Comparison of ENCODE assay signal across 15 cellular contexts in genomic region chr22:40403651-40404050, GRCh38. TPM values are rescaled to one million over a fixed set of nuclear protein-coding genes. Genes with fewer than 3 reads are reported as not detected.
DNase-seq lines count a peak whose midpoint lies in the region; ATAC-seq, FAIRE-seq and TF ChIP-seq lines count a peak whose summit lies in the region.
"Had no signal": no experiment of that assay in that cellular context is flagged by ENCODE, and none has a peak within 500 bp of the region (broad histone marks: within the 10 kb centered on the region; RNA-seq: fewer than 3 reads in every experiment).

No MANE protein-coding gene starts in this region.

- 93 to 96% (median 95%) methylated on average over 7 of the region's 7 CpGs for WGBS in small intestine, 3 donors

- no peaks in the 10 kb centered on the region for H3K27me3 ChIP-seq in small intestine (ENCODE audit: control insufficient read depth in 2 of 2, insufficient read depth in 2 of 2, low read length in 2 of 2)
- H3K27me3 ChIP-seq: spleen had no signal

- FAIRE-seq in small intestine (lab: Jason Lieb, UNC), result no peak
- FAIRE-seq: kidney had no signal

- TF ChIP-seq CTCF in HFFc6 (IDR thresholded peaks at IDR 0.05), result no peak
- TF ChIP-seq CTCF in neural crest cell (conservative IDR thresholded peaks at IDR 0.05), result no peak
- TF ChIP-seq CTCF in omental fat pad (IDR thresholded peaks at IDR 0.05), result no peak

- peak overlapping the region; percentile 58 for H3K27ac Mint-ChIP-seq in activated CD4-positive, alpha-beta T cell treated with anti-CD3 and anti-CD28 coated beads for 36 hours
- H3K27ac Mint-ChIP-seq in HFFc6 (peak overlapping the region; percentile 51; the same call in 1 of the 2 replicates), neural crest cell (ENCODE audit: unreplicated experiment) (no peak overlapping the region)
- H3K27ac Mint-ChIP-seq in central memory CD8-positive, alpha-beta T cell (ENCODE audit: low read depth), result no peak overlapping the region

- CTCF ChIA-PET in activated CD4-positive, alpha-beta T cell treated with anti-CD3 and anti-CD28 coated beads for 36 hours (lab: Charles Lee), result no interaction called here

- no peak overlapping the region for H3K4me3 ChIP-seq in small intestine (ENCODE audit: low read depth in 1 of 2, low read length in 2 of 2)
- H3K4me3 ChIP-seq: spleen had no signal

- no peak for ATAC-seq in activated CD4-positive, alpha-beta T cell treated with anti-CD3 and anti-CD28 coated beads for 36 hours
- no peak for ATAC-seq in central memory CD8-positive, alpha-beta T cell (replicated peaks; ENCODE audit: extremely low read depth, poor library complexity, severe bottlenecking)
- ATAC-seq in omental fat pad (ENCODE audit: low FRiP score), result no peak

- H3K9me3 Mint-ChIP-seq in activated CD4-positive, alpha-beta T cell treated with anti-CD3 and anti-CD28 coated beads for 36 hours (ENCODE audit: low read depth), result no peaks in the 10 kb centered on the region
- H3K9me3 Mint-ChIP-seq in HFFc6 (no peaks in the 10 kb centered on the region), neural crest cell (no peaks in the 10 kb centered on the region)
- no peaks in the 10 kb centered on the region for H3K9me3 Mint-ChIP-seq in central memory CD8-positive, alpha-beta T cell

- peaks cover 40% of the 10 kb centered on the region for H3K36me3 Mint-ChIP-seq in activated CD4-positive, alpha-beta T cell treated with anti-CD3 and anti-CD28 coated beads for 36 hours (ENCODE audit: low read depth)
- H3K36me3 Mint-ChIP-seq in HFFc6 (ENCODE audit: low read depth) (peaks cover 25% of the 10 kb centered on the region), neural crest cell (ENCODE audit: low read depth) (peaks cover 7% of the 10 kb centered on the region)
- H3K36me3 Mint-ChIP-seq in central memory CD8-positive, alpha-beta T cell (ENCODE audit: insufficient read depth), result peaks cover 23% of the 10 kb centered on the region

- H3K27ac ChIP-seq in small intestine (ENCODE audit: low read depth in 1 of 2, low read length in 1 of 2), result no peak overlapping the region

- DNase-seq in activated CD4-positive, alpha-beta T cell treated with anti-CD3 and anti-CD28 coated beads for 36 hours, result no peak
- no peak for DNase-seq in activated CD4-positive, alpha-beta T cell treated with anti-CD3 and anti-CD28 coated beads, Interleukin-2, amount 50 U/mL, for 4 hours
- DNase-seq in HFFc6 (no peak), neural crest cell (ENCODE audit: low read depth, low spot score) (no peak), H4 (ENCODE audit: low spot score) (no peak), small intestine (no peak), omental fat pad (ENCODE audit: low spot score) (no peak)
- DNase-seq in central memory CD8-positive, alpha-beta T cell (ENCODE audit: low spot score in 2 of 2), result no peak
- DNase-seq: activated CD4-positive, alpha-beta T cell treated with anti-CD3 and anti-CD28 coated beads, Interleukin-2, amount 50 U/mL, for 48 hours; activated naive CD4-positive, alpha-beta T cell treated with anti-CD3 and anti-CD28 coated beads, Interleukin-2, amount 50 U/mL, for 16 hours; kidney; NCI-H1048; NCI-H524 treated with DMSO at 0.1 percent for 48 hours; spleen; stimulated activated naive CD4-positive, alpha-beta T cell treated with Interleukin-2 at 50 U/mL for 16 hours had no signal

- peaks cover 49% of the 10 kb centered on the region for H3K4me1 Mint-ChIP-seq in activated CD4-positive, alpha-beta T cell treated with anti-CD3 and anti-CD28 coated beads for 36 hours
- H3K4me1 Mint-ChIP-seq in HFFc6 (ENCODE audit: low read depth) (peaks cover 7% of the 10 kb centered on the region; the same call in 1 of the 2 replicates), neural crest cell (no peaks in the 10 kb centered on the region)
- peaks cover 50% of the 10 kb centered on the region for H3K4me1 Mint-ChIP-seq in central memory CD8-positive, alpha-beta T cell

- H3K4me3 Mint-ChIP-seq in activated CD4-positive, alpha-beta T cell treated with anti-CD3 and anti-CD28 coated beads for 36 hours, result no peak overlapping the region
- H3K4me3 Mint-ChIP-seq in HFFc6 (no peak overlapping the region), neural crest cell (peak overlapping the region; percentile 34)
- peak overlapping the region; percentile 36 for H3K4me3 Mint-ChIP-seq in central memory CD8-positive, alpha-beta T cell

- POLR2A ChIA-PET in activated CD4-positive, alpha-beta T cell treated with anti-CD3 and anti-CD28 coated beads for 36 hours (lab: Charles Lee), result no interaction called here

- H3K36me3 ChIP-seq in small intestine (ENCODE audit: control insufficient read depth in 2 of 2, insufficient read depth in 2 of 2, low read length in 2 of 2), result peaks cover 15 to 28% of the 10 kb centered on the region in 2 donors

- H3K4me1 ChIP-seq in small intestine (ENCODE audit: control insufficient read depth in 2 of 2, insufficient read depth in 1 of 2, low read depth in 1 of 2, low read length in 1 of 2), result no peaks in the 10 kb centered on the region

- H3K27me3 Mint-ChIP-seq in activated CD4-positive, alpha-beta T cell treated with anti-CD3 and anti-CD28 coated beads for 36 hours, result no peaks in the 10 kb centered on the region
- H3K27me3 Mint-ChIP-seq in HFFc6 (ENCODE audit: insufficient read depth) (peaks cover 15% of the 10 kb centered on the region), neural crest cell (ENCODE audit: low read depth) (no peaks in the 10 kb centered on the region)
- H3K27me3 Mint-ChIP-seq in central memory CD8-positive, alpha-beta T cell, result no peaks in the 10 kb centered on the region

- intact Hi-C loops in activated CD4-positive, alpha-beta T cell treated with anti-CD3 and anti-CD28 coated beads for 36 hours (cut with DNase I, micrococcal nuclease), result no loop called here

- no peaks in the 10 kb centered on the region for H3K9me3 ChIP-seq in small intestine (ENCODE audit: control insufficient read depth, low read depth)
- H3K9me3 ChIP-seq: spleen had no signal

RNA-seq across cellular contexts. Expression of gene SGSM3, which starts 33.3 kb away (rescaled TPM):
- total RNA-seq in activated CD4-positive, alpha-beta T cell treated with anti-CD3 and anti-CD28 coated beads for 36 hours, result 10 to 100 TPM; 52.7 to 53.4 TPM
- total RNA-seq in HFFc6 (2021; fragmentation: NEBNext Ultra II Directional; extraction: Animal tissue kit (Norgen Biotek cat#: 25700)), result 10 to 100 TPM; 41.3 to 52.1 (median 45.5) TPM
- total RNA-seq in neural crest cell (82.0 and 92.2 TPM in 2 replicates), omental fat pad (10 to 100 TPM; 26.2 to 45.6 (median 31.2) TPM)
- total RNA-seq in H4 (2014; rRNA removed; shearing (Covaris generic)), result 15.5 and 31.4 TPM in 2 replicates
- 10 to 100 TPM; 76.5 to 90.8 (median 85.7) TPM for polyA plus RNA-seq in small intestine

RNA-seq across cellular contexts. Expression of gene ADSL, which starts 57.4 kb away (rescaled TPM):
- total RNA-seq in activated CD4-positive, alpha-beta T cell treated with anti-CD3 and anti-CD28 coated beads for 36 hours, result 100 to 1,000 TPM; 125 to 172 TPM
- 10 to 100 TPM; 60.6 to 73.8 (median 70.9) TPM for total RNA-seq in HFFc6 (2021; fragmentation: NEBNext Ultra II Directional; extraction: Animal tissue kit (Norgen Biotek cat#: 25700))
- 120 and 126 TPM in 2 replicates for total RNA-seq in neural crest cell
- 214 and 252 TPM in 2 replicates for total RNA-seq in H4 (2014; rRNA removed; shearing (Covaris generic))
- polyA plus RNA-seq in small intestine, result 10 to 100 TPM; 23.9 to 60.3 (median 30.0) TPM
- 100 to 1,000 TPM in 1 of 4 donors, 10 to 100 TPM in 3; 74.6 to 106 (median 85.8) TPM for total RNA-seq in omental fat pad

Comparison
In these comparisons a context has a peak if more than half of its experiments do, and no peak if none do; other contexts are left out.
1. H3K27ac Mint-ChIP-seq: peak in activated CD4-positive, alpha-beta T cell treated with anti-CD3 and anti-CD28 coated beads for 36 hours (single experiment) and HFFc6 (single experiment); none in central memory CD8-positive, alpha-beta T cell (single experiment) and neural crest cell (single experiment).
2. H3K4me3 Mint-ChIP-seq: peak in central memory CD8-positive, alpha-beta T cell (single experiment) and neural crest cell (single experiment); none in activated CD4-positive, alpha-beta T cell treated with anti-CD3 and anti-CD28 coated beads for 36 hours (single experiment) and HFFc6 (single experiment).